In the genomic region with DNA sequence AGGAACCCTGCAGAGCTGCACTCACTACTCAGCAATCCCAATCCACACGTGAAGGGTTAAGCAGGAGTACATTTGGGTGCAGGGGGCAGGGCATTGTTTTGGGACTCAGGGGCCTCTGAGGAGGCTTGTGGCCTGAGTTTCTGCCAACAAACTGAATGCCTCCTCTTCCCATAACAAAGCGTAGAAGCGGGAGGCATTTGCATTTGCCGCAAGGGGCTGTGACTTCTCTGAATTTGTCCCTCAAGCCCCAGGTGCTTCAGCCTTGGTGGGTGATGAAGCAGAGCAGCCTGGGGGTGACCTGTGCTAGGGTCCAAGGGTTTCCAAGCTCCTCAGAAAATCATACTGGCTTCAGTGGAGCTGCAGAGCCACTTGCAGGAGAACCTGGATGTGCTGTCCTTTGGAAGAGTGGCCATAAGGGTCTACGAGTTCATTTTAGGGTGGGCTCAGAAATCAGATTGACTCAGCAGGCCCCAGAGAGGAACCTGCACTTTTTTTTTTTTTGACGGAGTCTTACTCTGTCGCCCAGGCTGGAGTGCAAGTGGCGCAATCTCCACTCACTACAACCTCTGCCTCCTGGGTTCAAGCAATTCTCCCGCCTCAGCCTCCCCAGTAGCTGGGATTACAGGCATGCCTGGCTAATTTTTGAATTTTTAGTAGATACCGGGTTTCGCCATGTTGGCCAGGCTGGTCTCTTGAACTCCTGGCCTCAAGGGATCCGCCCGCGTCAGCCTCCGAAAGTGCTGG, we compare ENCODE assay signal across 1 cellular context.
TF ChIP-seq lines count a peak whose summit lies in the region.

No MANE protein-coding gene starts in this region.

TF ChIP-seq in WTC11, 78 proteins besides CTCF, POLR2A, EP300 and RAD21 (continued from another document):
- TF ChIP-seq ATF2 (CRISPR knock-in tag; IDR thresholded peaks at IDR 0.05; ENCODE audit: borderline replicate concordance, low read depth): no peak
- TF ChIP-seq, protein P1, sequence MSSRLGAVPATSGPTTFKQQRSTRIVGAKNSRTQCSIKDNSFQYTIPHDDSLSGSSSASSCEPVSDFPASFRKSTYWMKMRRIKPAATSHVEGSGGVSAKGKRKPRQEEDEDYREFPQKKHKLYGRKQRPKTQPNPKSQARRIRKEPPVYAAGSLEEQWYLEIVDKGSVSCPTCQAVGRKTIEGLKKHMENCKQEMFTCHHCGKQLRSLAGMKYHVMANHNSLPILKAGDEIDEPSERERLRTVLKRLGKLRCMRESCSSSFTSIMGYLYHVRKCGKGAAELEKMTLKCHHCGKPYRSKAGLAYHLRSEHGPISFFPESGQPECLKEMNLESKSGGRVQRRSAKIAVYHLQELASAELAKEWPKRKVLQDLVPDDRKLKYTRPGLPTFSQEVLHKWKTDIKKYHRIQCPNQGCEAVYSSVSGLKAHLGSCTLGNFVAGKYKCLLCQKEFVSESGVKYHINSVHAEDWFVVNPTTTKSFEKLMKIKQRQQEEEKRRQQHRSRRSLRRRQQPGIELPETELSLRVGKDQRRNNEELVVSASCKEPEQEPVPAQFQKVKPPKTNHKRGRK (CRISPR knock-in tag; IDR thresholded peaks at IDR 0.05; ENCODE audit: borderline replicate concordance): no peak
- no peak for TF ChIP-seq ZNF263 (CRISPR knock-in tag; IDR thresholded peaks at IDR 0.05; ENCODE audit: low read depth)
- TF ChIP-seq, protein P2, sequence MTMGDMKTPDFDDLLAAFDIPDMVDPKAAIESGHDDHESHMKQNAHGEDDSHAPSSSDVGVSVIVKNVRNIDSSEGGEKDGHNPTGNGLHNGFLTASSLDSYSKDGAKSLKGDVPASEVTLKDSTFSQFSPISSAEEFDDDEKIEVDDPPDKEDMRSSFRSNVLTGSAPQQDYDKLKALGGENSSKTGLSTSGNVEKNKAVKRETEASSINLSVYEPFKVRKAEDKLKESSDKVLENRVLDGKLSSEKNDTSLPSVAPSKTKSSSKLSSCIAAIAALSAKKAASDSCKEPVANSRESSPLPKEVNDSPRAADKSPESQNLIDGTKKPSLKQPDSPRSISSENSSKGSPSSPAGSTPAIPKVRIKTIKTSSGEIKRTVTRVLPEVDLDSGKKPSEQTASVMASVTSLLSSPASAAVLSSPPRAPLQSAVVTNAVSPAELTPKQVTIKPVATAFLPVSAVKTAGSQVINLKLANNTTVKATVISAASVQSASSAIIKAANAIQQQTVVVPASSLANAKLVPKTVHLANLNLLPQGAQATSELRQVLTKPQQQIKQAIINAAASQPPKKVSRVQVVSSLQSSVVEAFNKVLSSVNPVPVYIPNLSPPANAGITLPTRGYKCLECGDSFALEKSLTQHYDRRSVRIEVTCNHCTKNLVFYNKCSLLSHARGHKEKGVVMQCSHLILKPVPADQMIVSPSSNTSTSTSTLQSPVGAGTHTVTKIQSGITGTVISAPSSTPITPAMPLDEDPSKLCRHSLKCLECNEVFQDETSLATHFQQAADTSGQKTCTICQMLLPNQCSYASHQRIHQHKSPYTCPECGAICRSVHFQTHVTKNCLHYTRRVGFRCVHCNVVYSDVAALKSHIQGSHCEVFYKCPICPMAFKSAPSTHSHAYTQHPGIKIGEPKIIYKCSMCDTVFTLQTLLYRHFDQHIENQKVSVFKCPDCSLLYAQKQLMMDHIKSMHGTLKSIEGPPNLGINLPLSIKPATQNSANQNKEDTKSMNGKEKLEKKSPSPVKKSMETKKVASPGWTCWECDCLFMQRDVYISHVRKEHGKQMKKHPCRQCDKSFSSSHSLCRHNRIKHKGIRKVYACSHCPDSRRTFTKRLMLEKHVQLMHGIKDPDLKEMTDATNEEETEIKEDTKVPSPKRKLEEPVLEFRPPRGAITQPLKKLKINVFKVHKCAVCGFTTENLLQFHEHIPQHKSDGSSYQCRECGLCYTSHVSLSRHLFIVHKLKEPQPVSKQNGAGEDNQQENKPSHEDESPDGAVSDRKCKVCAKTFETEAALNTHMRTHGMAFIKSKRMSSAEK (CRISPR knock-in tag; IDR thresholded peaks at IDR 0.05; ENCODE audit: borderline replicate concordance): no peak
- TF ChIP-seq, protein P3, sequence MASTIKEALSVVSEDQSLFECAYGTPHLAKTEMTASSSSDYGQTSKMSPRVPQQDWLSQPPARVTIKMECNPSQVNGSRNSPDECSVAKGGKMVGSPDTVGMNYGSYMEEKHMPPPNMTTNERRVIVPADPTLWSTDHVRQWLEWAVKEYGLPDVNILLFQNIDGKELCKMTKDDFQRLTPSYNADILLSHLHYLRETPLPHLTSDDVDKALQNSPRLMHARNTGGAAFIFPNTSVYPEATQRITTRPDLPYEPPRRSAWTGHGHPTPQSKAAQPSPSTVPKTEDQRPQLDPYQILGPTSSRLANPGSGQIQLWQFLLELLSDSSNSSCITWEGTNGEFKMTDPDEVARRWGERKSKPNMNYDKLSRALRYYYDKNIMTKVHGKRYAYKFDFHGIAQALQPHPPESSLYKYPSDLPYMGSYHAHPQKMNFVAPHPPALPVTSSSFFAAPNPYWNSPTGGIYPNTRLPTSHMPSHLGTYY (CRISPR knock-in tag; IDR thresholded peaks at IDR 0.05): no peak
TF ChIP-seq in WTC11: peak in this region for 0.
